20 cellular contexts compared by ENCODE assay signal in genomic region chr14:98167702-98168101, GRCh38.
A peak's percentile ranks its signal among the peaks of the same experiment; 100 is the strongest.
DNase-seq lines count a peak whose midpoint lies in the region; ATAC-seq lines count a peak whose summit lies in the region.
"Had no signal": no experiment of that assay in that cellular context is flagged by ENCODE, and none has a peak within 500 bp of the region (broad histone marks: within the 10 kb centered on the region; RNA-seq: fewer than 3 reads in every experiment).

No MANE protein-coding gene starts in this region.

- DNase-seq in activated T-cell treated with anti-CD3 and anti-CD28 coated beads, Interleukin-2, amount 50 U/mL, for 24 hours = peak; percentile 71
- DNase-seq in activated T-cell treated with anti-CD3 and anti-CD28 coated beads for 4 hours (no peak), NCI-H2171 treated with DMSO at 0.1 percent for 48 hours (lab: John Stamatoyannopoulos, UW) (no peak)
- peak; percentile 97 for DNase-seq in Jurkat, Clone E6-1 (ENCODE audit: low read depth, low spot score)
- DNase-seq in activated T-cell treated with anti-CD3 and anti-CD28 coated beads, Interleukin-2, amount 50 U/mL, for 72 hours = no peak
- peak in 3 of 10 donors; percentile 25 to 41 (median 34) for DNase-seq in naive thymus-derived CD8-positive, alpha-beta T cell
- DNase-seq: dermis blood vessel endothelial cell; DMS79 treated with DMSO at 0.1 percent for 48 hours; foreskin keratinocyte; KBM-7; kidney; NCI-H1930; NCI-H446 treated with DMSO at 0.1 percent for 48 hours; NK-92 treated with Interleukin-12 subunit alpha and Interleukin-12 subunit beta, amount 100 ng/mL, for 24 hours; Peyer's patch; right cardiac atrium had no signal

- POLR2A ChIA-PET in naive thymus-derived CD8-positive, alpha-beta T cell (lab: Charles Lee) = interaction anchor here (1.0 to 16.7 kb wide), 14 partner anchors 7 to 1101 kb away, joined by 3 to 361 read pairs (median 4); no protein-coding TSS in a partner anchor

- no peaks in the 10 kb centered on the region for H3K27me3 Mint-ChIP-seq in activated T-cell treated with anti-CD3 and anti-CD28 coated beads, Interleukin-2, amount 50 U/mL, for 24 hours
- no peaks in the 10 kb centered on the region for H3K27me3 Mint-ChIP-seq in activated T-cell treated with anti-CD3 and anti-CD28 coated beads, Interleukin-2, amount 50 U/mL, for 72 hours (ENCODE audit: low read depth)
- H3K27me3 Mint-ChIP-seq in naive thymus-derived CD8-positive, alpha-beta T cell = no peaks in the 10 kb centered on the region

- H3K4me3 ChIP-seq in Jurkat, Clone E6-1 (ENCODE audit: low read length) = peak overlapping the region; percentile 36
- H3K4me3 ChIP-seq: Peyer's patch, SK-N-MC, tibial nerve had no signal

- peaks cover 29% of the 10 kb centered on the region for H3K36me3 Mint-ChIP-seq in activated T-cell treated with anti-CD3 and anti-CD28 coated beads, Interleukin-2, amount 50 U/mL, for 24 hours (ENCODE audit: low read depth)
- peaks cover 8 to 14% of the 10 kb centered on the region in 2 donors for H3K36me3 Mint-ChIP-seq in activated T-cell treated with anti-CD3 and anti-CD28 coated beads, Interleukin-2, amount 50 U/mL, for 72 hours (ENCODE audit: insufficient read depth in 2 of 2)
- H3K36me3 Mint-ChIP-seq in naive thymus-derived CD8-positive, alpha-beta T cell = peaks cover 0 to 8% (median 4%) of the 10 kb centered on the region in 3 donors

- H3K27ac Mint-ChIP-seq in activated T-cell treated with anti-CD3 and anti-CD28 coated beads, Interleukin-2, amount 50 U/mL, for 24 hours = peak overlapping the region; percentile 98
- H3K27ac Mint-ChIP-seq in activated T-cell treated with anti-CD3 and anti-CD28 coated beads, Interleukin-2, amount 50 U/mL, for 72 hours = peak overlapping the region; percentile 98
- peak overlapping the region; percentile 90 to 99 (median 97) for H3K27ac Mint-ChIP-seq in naive thymus-derived CD8-positive, alpha-beta T cell

- ATAC-seq in activated T-cell treated with anti-CD3 and anti-CD28 coated beads, Interleukin-2, amount 50 U/mL, for 72 hours (replicated peaks in 1 of 2) = no peak
- peak; percentile 29 to 49 for ATAC-seq in naive thymus-derived CD8-positive, alpha-beta T cell
- ATAC-seq in GM21423 (IDR thresholded peaks at IDR 0.05; ENCODE audit: unreplicated experiment) (no peak), HG03521 (IDR thresholded peaks at IDR 0.05; ENCODE audit: unreplicated experiment) (no peak)
- ATAC-seq: foreskin keratinocyte had no signal

- H3K4me3 Mint-ChIP-seq in activated T-cell treated with anti-CD3 and anti-CD28 coated beads, Interleukin-2, amount 50 U/mL, for 24 hours = peak overlapping the region; percentile 30
- H3K4me3 Mint-ChIP-seq in activated T-cell treated with anti-CD3 and anti-CD28 coated beads, Interleukin-2, amount 50 U/mL, for 72 hours = peak overlapping the region; percentile 63 to 68
- peak overlapping the region; percentile 36 to 83 (median 76) for H3K4me3 Mint-ChIP-seq in naive thymus-derived CD8-positive, alpha-beta T cell

- H3K4me1 Mint-ChIP-seq in activated T-cell treated with anti-CD3 and anti-CD28 coated beads, Interleukin-2, amount 50 U/mL, for 24 hours (ENCODE audit: low read depth) = peaks cover 96% of the 10 kb centered on the region
- peaks cover 96% of the 10 kb centered on the region for H3K4me1 Mint-ChIP-seq in activated T-cell treated with anti-CD3 and anti-CD28 coated beads, Interleukin-2, amount 50 U/mL, for 72 hours (ENCODE audit: low read depth)
- H3K4me1 Mint-ChIP-seq in naive thymus-derived CD8-positive, alpha-beta T cell = peaks cover 52 to 96% (median 88%) of the 10 kb centered on the region in 4 donors

- H3K9me3 Mint-ChIP-seq in activated T-cell treated with anti-CD3 and anti-CD28 coated beads, Interleukin-2, amount 50 U/mL, for 24 hours = peaks cover 20% of the 10 kb centered on the region
- peaks cover 2 to 7% of the 10 kb centered on the region in 2 donors for H3K9me3 Mint-ChIP-seq in activated T-cell treated with anti-CD3 and anti-CD28 coated beads, Interleukin-2, amount 50 U/mL, for 72 hours
- no peaks in the 10 kb centered on the region for H3K9me3 Mint-ChIP-seq in naive thymus-derived CD8-positive, alpha-beta T cell

Comparison
In these comparisons a context has a peak if more than half of its experiments do, and no peak if none do; other contexts are left out.
1. DNase-seq: peak in activated T-cell treated with anti-CD3 and anti-CD28 coated beads, Interleukin-2, amount 50 U/mL, for 24 hours (single experiment) and Jurkat, Clone E6-1 (single experiment); none in activated T-cell treated with anti-CD3 and anti-CD28 coated beads for 4 hours (single experiment), activated T-cell treated with anti-CD3 and anti-CD28 coated beads, Interleukin-2, amount 50 U/mL, for 72 hours (0 of 2) and NCI-H2171 treated with DMSO at 0.1 percent for 48 hours (single experiment).
2. ATAC-seq: peak in naive thymus-derived CD8-positive, alpha-beta T cell (2 of 2); none in activated T-cell treated with anti-CD3 and anti-CD28 coated beads, Interleukin-2, amount 50 U/mL, for 72 hours (0 of 2), GM21423 (single experiment) and HG03521 (single experiment).
3. Peak in every context shown above with its lines, with median percentiles within 50 percentile points of each other: H3K27ac Mint-ChIP-seq and H3K4me3 Mint-ChIP-seq.